In genomic region chr6:140203611-140204553, GRCh38 we compare ENCODE assay signal across 14 cellular contexts.
DNase-seq lines count a peak whose midpoint lies in the region; ATAC-seq, FAIRE-seq and TF ChIP-seq lines count a peak whose summit lies in the region.
"Had no signal": no experiment of that assay in that cellular context is flagged by ENCODE, and none has a peak within 500 bp of the region (broad histone marks: within the 10 kb centered on the region; RNA-seq: fewer than 3 reads in every experiment).

No MANE protein-coding gene starts in this region.

- H3K4me1 ChIP-seq in keratinocyte (ENCODE audit: control insufficient read depth, extremely low read depth, insufficient read depth, low read length) (peaks cover 4% of the 10 kb centered on the region), kidney (ENCODE audit: control insufficient read depth in 1 of 2, insufficient read depth in 1 of 2, low read depth in 1 of 2, low read length in 2 of 2) (no peaks in the 10 kb centered on the region)

- ATAC-seq in GM21360 (IDR thresholded peaks at IDR 0.05; ENCODE audit: unreplicated experiment): no peak
- ATAC-seq: activated CD8-positive, alpha-beta memory T cell treated with anti-CD3 and anti-CD28 coated beads, Interleukin-2, amount 10 ng/mL, durations not matched to agents 7 days and 5 days; natural killer cell had no signal

- H3K27ac ChIP-seq in keratinocyte (ENCODE audit: control insufficient read depth, insufficient read depth, low read length) (no peak overlapping the region), kidney (ENCODE audit: low read depth in 2 of 2, low read length in 2 of 2) (no peak overlapping the region)

- peak; percentile 9 for FAIRE-seq in keratinocyte (lab: Jason Lieb, UNC)
- no peak for FAIRE-seq in kidney (lab: Jason Lieb, UNC)
- FAIRE-seq: TTC549 had no signal

- H3K9me3 ChIP-seq in keratinocyte (ENCODE audit: control insufficient read depth, low read depth, low read length) (no peaks in the 10 kb centered on the region), kidney (ENCODE audit: control insufficient read depth in 1 of 2, low read length in 2 of 2) (no peaks in the 10 kb centered on the region)

- no peaks in the 10 kb centered on the region for H3K27me3 ChIP-seq in BJ (ENCODE audit: control insufficient read depth, insufficient read depth, low read length)
- H3K27me3 ChIP-seq in keratinocyte (ENCODE audit: control insufficient read depth, extremely low read depth, insufficient read depth, low read length): no peaks in the 10 kb centered on the region

- H2AFZ ChIP-seq in keratinocyte (ENCODE audit: control insufficient read depth, low read length): no peak overlapping the region

- no peak overlapping the region for H3K9ac ChIP-seq in keratinocyte (ENCODE audit: control insufficient read depth, extremely low read depth, insufficient read depth, low read length)
- no peak overlapping the region for H3K9ac ChIP-seq in kidney (ENCODE audit: low read length in 2 of 2)

- TF ChIP-seq CTCF in BJ (IDR thresholded peaks at IDR 0.05; ENCODE audit: insufficient read depth, low read depth, low read length) (no peak), keratinocyte (optimal IDR thresholded peaks at IDR 0.05 in 1 of 3, IDR thresholded peaks at IDR 0.05 in 1 of 3, conservative IDR thresholded peaks at IDR 0.05 in 1 of 3; ENCODE audit: extremely low read depth in 1 of 3, insufficient read depth in 2 of 3, low read length in 3 of 3) (no peak), kidney (IDR thresholded peaks at IDR 0.05; ENCODE audit: borderline replicate concordance, extremely low read depth, insufficient read depth) (no peak)

- H3K4me3 ChIP-seq in BJ (ENCODE audit: low read depth, low read length): no peak overlapping the region
- no peak overlapping the region for H3K4me3 ChIP-seq in keratinocyte (ENCODE audit: control insufficient read depth in 2 of 3, extremely low read depth in 1 of 3, insufficient read depth in 2 of 3, low read depth in 1 of 3, low read length in 3 of 3)
- H3K4me3 ChIP-seq in kidney (ENCODE audit: low read length in 2 of 2): no peak overlapping the region

- H3K9me1 ChIP-seq in keratinocyte (ENCODE audit: control insufficient read depth, extremely low read depth, insufficient read depth, low read length): no peaks in the 10 kb centered on the region

- dilution Hi-C loops in keratinocyte (cut with MboI; ENCODE audit: extremely low pct_ligation_motif_present, low sequenced_read_pairs): no loop called here

- no peaks in the 10 kb centered on the region for H4K20me1 ChIP-seq in keratinocyte (ENCODE audit: control insufficient read depth, extremely low read depth, insufficient read depth, low read length)

- POLR2A ChIA-PET in BJ (lab: Charles Lee): no interaction called here

- intact Hi-C loops in kidney (cut with DNase I): no loop called here

- no peaks in the 10 kb centered on the region for H3K36me3 ChIP-seq in BJ (ENCODE audit: control insufficient read depth, insufficient read depth, low read length)
- H3K36me3 ChIP-seq in keratinocyte (ENCODE audit: control insufficient read depth in 2 of 2, extremely low read depth in 1 of 2, insufficient read depth in 2 of 2, low read length in 2 of 2): no peaks in the 10 kb centered on the region
- no peaks in the 10 kb centered on the region for H3K36me3 ChIP-seq in kidney (ENCODE audit: control insufficient read depth in 1 of 2, insufficient read depth in 2 of 2, low read length in 2 of 2)

- H3K79me2 ChIP-seq in keratinocyte (ENCODE audit: control insufficient read depth, insufficient read depth, low read length): no peaks in the 10 kb centered on the region

- H3K4me2 ChIP-seq in keratinocyte (ENCODE audit: control insufficient read depth, extremely low read depth, insufficient read depth, low read depth, low read length): no peak overlapping the region

- CTCF ChIA-PET in BJ (lab: Yijun Ruan, JAX): interaction anchor here (0.9 kb wide), 1 partner anchor 87 kb away, joined by 3 read pairs; no protein-coding TSS in a partner anchor

- DNase-seq in BJ (ENCODE audit: low read depth) (peak; percentile 25), M059J (ENCODE audit: low read depth) (peak; percentile 78), astrocyte of the hippocampus (ENCODE audit: low read depth, low spot score) (peak; percentile 17), keratinocyte (ENCODE audit: low read depth, low spot score) (no peak), kidney (no peak), ecto neural progenitor cell (ENCODE audit: low spot score) (no peak)
- DNase-seq in activated CD8-positive, alpha-beta memory T cell treated with anti-CD3 and anti-CD28 coated beads for 24 hours: no peak
- DNase-seq: activated CD8-positive, alpha-beta memory T cell treated with anti-CD3 and anti-CD28 coated beads, Interleukin-2, amount 10 ng/mL, durations not matched to agents 7 days and 5 days; activated naive CD8-positive, alpha-beta T cell treated with anti-CD3 and anti-CD28 coated beads, Interleukin-2, amount 10 ng/mL, durations not matched to agents 7 days and 5 days; CD4-positive, alpha-beta T cell; immature natural killer cell; natural killer cell had no signal

Comparison
In these comparisons a context has a peak if more than half of its experiments do, and no peak if none do; other contexts are left out.
1. DNase-seq: peak in BJ (single experiment), M059J (single experiment) and astrocyte of the hippocampus (single experiment); none in keratinocyte (single experiment), kidney (single experiment), activated CD8-positive, alpha-beta memory T cell treated with anti-CD3 and anti-CD28 coated beads for 24 hours (single experiment) and ecto neural progenitor cell (single experiment).